In the genomic region with DNA sequence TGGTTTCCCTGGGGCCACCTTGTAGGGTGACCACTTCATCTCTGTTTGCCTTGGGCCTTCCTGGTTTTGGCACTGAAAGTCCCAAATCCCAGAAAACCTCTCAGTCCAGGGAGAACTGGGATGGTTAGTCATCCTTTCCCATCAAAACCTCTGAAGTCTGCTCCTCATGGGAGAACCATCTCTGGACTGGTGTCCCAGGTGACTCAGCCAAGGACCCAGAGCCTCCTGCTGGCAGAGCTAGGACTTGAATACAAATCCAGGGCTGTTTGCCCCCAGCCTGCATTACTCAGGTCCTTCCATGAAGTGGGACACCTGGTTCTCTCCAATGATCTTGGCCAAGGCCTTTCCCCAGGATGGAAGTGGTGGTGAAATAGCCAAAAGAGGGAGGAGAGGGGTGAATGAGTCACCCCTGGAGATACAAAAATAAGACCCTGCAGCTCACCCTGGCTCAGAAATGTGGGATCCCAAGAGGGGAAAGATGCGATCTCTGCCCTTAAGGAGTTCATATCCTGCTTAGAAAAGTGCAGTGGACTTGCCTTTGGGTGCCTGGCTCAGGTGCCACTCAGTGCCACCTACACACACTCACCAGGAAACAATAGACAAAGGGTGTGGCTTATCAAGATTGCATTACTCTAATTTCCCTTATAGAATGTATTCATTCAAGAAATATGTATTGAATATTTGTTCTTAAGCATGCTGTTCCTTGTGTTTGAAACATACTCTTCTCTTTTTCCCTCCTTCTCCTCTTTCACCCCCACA, we compare ENCODE assay signal across 1 cellular context.
TF ChIP-seq lines count a peak whose summit lies in the region.

No MANE protein-coding gene starts in this region.

TF ChIP-seq in IMR-90, 13 proteins besides CTCF, POLR2A, EP300 and RAD21 (continued from another document):
- no peak for TF ChIP-seq MXI1 (IDR thresholded peaks at IDR 0.05; ENCODE audit: borderline replicate concordance, low read depth, low read length)
- TF ChIP-seq BHLHE40 (IDR thresholded peaks at IDR 0.05; ENCODE audit: low read depth, low read length): no peak
